ENCODE assay signal across 9 cellular contexts in genomic region chrX:13090261-13091110, GRCh38. TPM values are rescaled to one million over a fixed set of nuclear protein-coding genes. Genes with fewer than 3 reads are reported as not detected.
DNase-seq lines count a peak whose midpoint lies in the region; ATAC-seq lines count a peak whose summit lies in the region.
"Had no signal": no experiment of that assay in that cellular context is flagged by ENCODE, and none has a peak within 500 bp of the region (broad histone marks: within the 10 kb centered on the region; RNA-seq: fewer than 3 reads in every experiment).

No MANE protein-coding gene starts in this region.

- intact Hi-C loops in activated CD4-positive, alpha-beta T cell treated with anti-CD3 and anti-CD28 coated beads, Interleukin-2, amount 10 ng/mL, durations not matched to agents 24 days and 14 days (cut with micrococcal nuclease), result loop anchor here (1.0 to 10.0 kb wide), 7 partner anchors 37 to 937 kb away; partner anchors contain the start of genes GEMIN8, OFD1, PRPS2 and TRAPPC2

- H3K4me3 Mint-ChIP-seq in activated CD4-positive, alpha-beta T cell treated with anti-CD3 and anti-CD28 coated beads, Interleukin-2, amount 10 ng/mL, durations not matched to agents 24 days and 14 days, result peak overlapping the region; percentile 62
- H3K4me3 Mint-ChIP-seq in activated T-helper 17 cell treated with anti-CD3 and anti-CD28 coated beads, Interleukin-2, amount 50 U/mL, for 72 hours, result peak overlapping the region; percentile 88

- no peaks in the 10 kb centered on the region for H3K27me3 Mint-ChIP-seq in activated CD4-positive, alpha-beta T cell treated with anti-CD3 and anti-CD28 coated beads, Interleukin-2, amount 10 ng/mL, durations not matched to agents 24 days and 14 days
- no peaks in the 10 kb centered on the region for H3K27me3 Mint-ChIP-seq in activated T-helper 17 cell treated with anti-CD3 and anti-CD28 coated beads, Interleukin-2, amount 50 U/mL, for 72 hours

- no peaks in the 10 kb centered on the region for H3K36me3 Mint-ChIP-seq in activated CD4-positive, alpha-beta T cell treated with anti-CD3 and anti-CD28 coated beads, Interleukin-2, amount 10 ng/mL, durations not matched to agents 24 days and 14 days (ENCODE audit: low read depth)
- peaks cover 35% of the 10 kb centered on the region for H3K36me3 Mint-ChIP-seq in activated T-helper 17 cell treated with anti-CD3 and anti-CD28 coated beads, Interleukin-2, amount 50 U/mL, for 72 hours (ENCODE audit: low read depth)

- DNase-seq in activated CD4-positive, alpha-beta T cell treated with anti-CD3 and anti-CD28 coated beads, Interleukin-2, amount 10 ng/mL, durations not matched to agents 24 days and 14 days, result peak; percentile 80
- no peak for DNase-seq in activated CD4-positive, alpha-beta T cell treated with anti-CD3 and anti-CD28 coated beads for 4 hours
- DNase-seq in left kidney (ENCODE audit: low read depth, low spot score), result peak; percentile 56
- no peak for DNase-seq in activated effector memory CD4-positive, alpha-beta T cell treated with Interleukin-2 at 50 U/mL for 16 hours

- peak; percentile 24 for ATAC-seq in activated T-helper 17 cell treated with anti-CD3 and anti-CD28 coated beads, Interleukin-2, amount 50 U/mL, for 72 hours (replicated peaks)
- ATAC-seq in GM19455 (IDR thresholded peaks at IDR 0.05; ENCODE audit: unreplicated experiment), result no peak
- ATAC-seq in HG03097 (IDR thresholded peaks at IDR 0.05; ENCODE audit: low FRiP score, unreplicated experiment), result no peak

- H3K9me3 Mint-ChIP-seq in activated CD4-positive, alpha-beta T cell treated with anti-CD3 and anti-CD28 coated beads, Interleukin-2, amount 10 ng/mL, durations not matched to agents 24 days and 14 days, result no peaks in the 10 kb centered on the region
- H3K9me3 Mint-ChIP-seq in activated T-helper 17 cell treated with anti-CD3 and anti-CD28 coated beads, Interleukin-2, amount 50 U/mL, for 72 hours, result peaks cover 3% of the 10 kb centered on the region

- peaks cover 67% of the 10 kb centered on the region for H3K4me1 Mint-ChIP-seq in activated CD4-positive, alpha-beta T cell treated with anti-CD3 and anti-CD28 coated beads, Interleukin-2, amount 10 ng/mL, durations not matched to agents 24 days and 14 days
- H3K4me1 Mint-ChIP-seq in activated T-helper 17 cell treated with anti-CD3 and anti-CD28 coated beads, Interleukin-2, amount 50 U/mL, for 72 hours, result peaks cover 31% of the 10 kb centered on the region

- H3K27ac ChIP-seq in temporal lobe (ENCODE audit: low read depth, low read length), result peak overlapping the region; percentile 39
- H3K27ac ChIP-seq: C4-2B had no signal

- peak overlapping the region; percentile 94 for H3K27ac Mint-ChIP-seq in activated CD4-positive, alpha-beta T cell treated with anti-CD3 and anti-CD28 coated beads, Interleukin-2, amount 10 ng/mL, durations not matched to agents 24 days and 14 days
- H3K27ac Mint-ChIP-seq in activated T-helper 17 cell treated with anti-CD3 and anti-CD28 coated beads, Interleukin-2, amount 50 U/mL, for 72 hours, result peak overlapping the region; percentile 99

RNA-seq across cellular contexts. Expression of gene FAM9C, which starts 46.1 kb away (rescaled TPM):
- not detected in 2 replicates for total RNA-seq in activated CD4-positive, alpha-beta T cell treated with anti-CD3 and anti-CD28 coated beads, Interleukin-2, amount 10 ng/mL, durations not matched to agents 24 days and 14 days
- under 1 TPM in 1 of 2 donors, not detected in 1; 0.21 TPM for total RNA-seq in activated T-helper 17 cell treated with anti-CD3 and anti-CD28 coated beads, Interleukin-2, amount 50 U/mL, for 72 hours
- total RNA-seq in temporal lobe, result under 0.01 TPM

Comparison
In these comparisons a context has a peak if more than half of its experiments do, and no peak if none do; other contexts are left out.
1. DNase-seq: peak in activated CD4-positive, alpha-beta T cell treated with anti-CD3 and anti-CD28 coated beads, Interleukin-2, amount 10 ng/mL, durations not matched to agents 24 days and 14 days (single experiment) and left kidney (single experiment); none in activated CD4-positive, alpha-beta T cell treated with anti-CD3 and anti-CD28 coated beads for 4 hours (0 of 2) and activated effector memory CD4-positive, alpha-beta T cell treated with Interleukin-2 at 50 U/mL for 16 hours (single experiment).